ENCODE assay signal across 32 cellular contexts in the genomic region with DNA sequence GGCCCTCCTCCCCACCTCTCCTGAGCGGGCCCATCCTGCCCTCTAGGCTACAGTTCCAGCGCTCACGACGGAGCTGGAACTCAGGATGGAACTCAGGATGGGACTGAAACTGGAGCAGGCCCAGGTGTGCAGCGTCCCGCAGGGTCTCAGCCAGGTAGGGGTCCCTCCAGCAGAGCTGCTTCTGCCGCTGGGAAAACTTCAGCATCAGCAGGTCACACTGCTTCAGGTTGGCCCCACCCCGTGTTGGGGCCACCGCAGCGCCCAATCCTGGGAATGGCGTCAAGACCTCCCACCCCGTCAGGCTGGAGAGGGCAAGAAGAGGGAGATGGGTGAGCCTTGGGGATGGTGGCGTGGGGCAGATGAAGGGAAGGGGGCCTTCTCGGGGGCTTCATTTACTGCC.
"Had no signal": no experiment of that assay in that cellular context is flagged by ENCODE, and none has a peak within 500 bp of the region (broad histone marks: within the 10 kb centered on the region; RNA-seq: fewer than 3 reads in every experiment).

No MANE protein-coding gene starts in this region.

- DNase-seq: activated B cell treated with CpG ODN at 0.5 μM for 24 hours; activated CD4-positive, alpha-beta T cell treated with anti-CD3 and anti-CD28 coated beads for 48 hours; activated CD4-positive, alpha-beta T cell treated with anti-CD3 and anti-CD28 coated beads, Interleukin-2, amount 50 U/mL, for 1 hour; activated CD4-positive, alpha-beta T cell treated with anti-CD3 and anti-CD28 coated beads, Interleukin-2, amount 50 U/mL, for 48 hours; activated CD8-positive, alpha-beta memory T cell treated with anti-CD3 and anti-CD28 coated beads for 24 hours; activated CD8-positive, alpha-beta T cell treated with anti-CD3 and anti-CD28 coated beads for 36 hours; activated effector memory CD4-positive, alpha-beta T cell treated with anti-CD3 and anti-CD28 coated beads, Interleukin-2, amount 50 U/mL, for 16 hours; activated naive CD4-positive, alpha-beta T cell treated with anti-CD3 and anti-CD28 coated beads for 36 hours; activated naive CD8-positive, alpha-beta T cell treated with anti-CD3 and anti-CD28 coated beads for 36 hours; activated naive CD8-positive, alpha-beta T cell treated with anti-CD3 and anti-CD28 coated beads, Interleukin-2, amount 50 U/mL, for 24 hours; activated T-cell treated with anti-CD3 and anti-CD28 coated beads, Interleukin-2, amount 50 U/mL, for 1 hour; activated T-cell treated with anti-CD3 and anti-CD28 coated beads, Interleukin-2, amount 50 U/mL, for 48 hours; adrenal gland; amygdala; aorta; body of pancreas; central memory CD4-positive, alpha-beta T cell; cerebellar nuclear complex; colonic mucosa; effector CD8-positive, alpha-beta T cell; foreskin fibroblast; head of caudate nucleus; T-helper 1 cell; T-helper 17 cell; T1000; WERI-Rb-1 had no signal

- H3K27me3 ChIP-seq: adrenal gland, body of pancreas, colonic mucosa had no signal

- H3K4me3 ChIP-seq: adrenal gland, body of pancreas, colonic mucosa had no signal

- H3K9me3 ChIP-seq: adrenal gland, body of pancreas, colonic mucosa had no signal

- H3K4me3 Mint-ChIP-seq: activated B cell treated with CpG ODN at 0.5 μM for 24 hours; activated CD8-positive, alpha-beta T cell treated with anti-CD3 and anti-CD28 coated beads for 36 hours; activated naive CD4-positive, alpha-beta T cell treated with anti-CD3 and anti-CD28 coated beads for 36 hours; activated naive CD4-positive, alpha-beta T cell treated with anti-CD3 and anti-CD28 coated beads, Interleukin-2, amount 50 U/mL, for 24 hours; activated naive CD8-positive, alpha-beta T cell treated with anti-CD3 and anti-CD28 coated beads for 36 hours; activated naive CD8-positive, alpha-beta T cell treated with anti-CD3 and anti-CD28 coated beads, Interleukin-2, amount 50 U/mL, for 24 hours; activated T-helper 1 cell treated with anti-CD3 and anti-CD28 coated beads, Interleukin-12 subunit alpha, Interleukin-12 subunit beta, Interleukin-2, Interleukin-4 antibody, amounts not matched to agents 30 ng/mL and 10 ng/mL and 1 ng/mL, durations not matched to agents 14 hours and 24 hours and 36 hours; T-helper 17 cell; T-helper 2 cell treated with Interferon-gamma antibody and Interleukin-4, amounts not matched to agents 5 μg/mL and 100 μg/mL, for 36 hours had no signal

- H3K36me3 Mint-ChIP-seq: activated naive CD4-positive, alpha-beta T cell treated with anti-CD3 and anti-CD28 coated beads, Interleukin-2, amount 50 U/mL, for 24 hours; activated naive CD8-positive, alpha-beta T cell treated with anti-CD3 and anti-CD28 coated beads for 36 hours had no signal

- H3K27ac Mint-ChIP-seq: activated B cell treated with CpG ODN at 0.5 μM for 24 hours; activated CD8-positive, alpha-beta T cell treated with anti-CD3 and anti-CD28 coated beads for 36 hours; activated naive CD4-positive, alpha-beta T cell treated with anti-CD3 and anti-CD28 coated beads for 36 hours; activated naive CD4-positive, alpha-beta T cell treated with anti-CD3 and anti-CD28 coated beads, Interleukin-2, amount 50 U/mL, for 24 hours; activated naive CD8-positive, alpha-beta T cell treated with anti-CD3 and anti-CD28 coated beads for 36 hours; activated naive CD8-positive, alpha-beta T cell treated with anti-CD3 and anti-CD28 coated beads, Interleukin-2, amount 50 U/mL, for 24 hours; activated T-helper 1 cell treated with anti-CD3 and anti-CD28 coated beads, Interleukin-12 subunit alpha, Interleukin-12 subunit beta, Interleukin-2, Interleukin-4 antibody, amounts not matched to agents 30 ng/mL and 10 ng/mL and 1 ng/mL, durations not matched to agents 14 hours and 24 hours and 36 hours; activated T-helper 2 cell treated with anti-CD3 and anti-CD28 coated beads, Interferon-gamma antibody, Interleukin-2, Interleukin-4, amounts not matched to agents 10 μg/mL and 5 μg/mL and 100 μg/mL, durations not matched to agents 14 hours and 24 hours and 36 hours; T-helper 17 cell; T-helper 2 cell treated with Interferon-gamma antibody and Interleukin-4, amounts not matched to agents 5 μg/mL and 100 μg/mL, for 36 hours had no signal

- ATAC-seq: activated CD4-positive, CD25-positive, alpha-beta regulatory T cell treated with anti-CD3 and anti-CD28 coated beads, Interleukin-2, amount 50 U/mL, for 24 hours; activated CD8-positive, alpha-beta T cell treated with anti-CD3 and anti-CD28 coated beads for 36 hours; activated naive CD8-positive, alpha-beta T cell treated with anti-CD3 and anti-CD28 coated beads, Interleukin-2, amount 50 U/mL, for 24 hours; body of pancreas; T-helper 17 cell had no signal

- H3K36me3 ChIP-seq: adrenal gland, colonic mucosa, WERI-Rb-1 had no signal

- H3K27ac ChIP-seq: adrenal gland, body of pancreas, colonic mucosa, epithelial cell of prostate, WERI-Rb-1 had no signal

- H3K4me1 ChIP-seq: colonic mucosa had no signal

- H3K9me3 Mint-ChIP-seq: activated B cell treated with CpG ODN at 0.5 μM for 24 hours; activated naive CD4-positive, alpha-beta T cell treated with anti-CD3 and anti-CD28 coated beads for 36 hours; activated naive CD4-positive, alpha-beta T cell treated with anti-CD3 and anti-CD28 coated beads, Interleukin-2, amount 50 U/mL, for 24 hours; activated T-helper 2 cell treated with anti-CD3 and anti-CD28 coated beads, Interferon-gamma antibody, Interleukin-2, Interleukin-4, amounts not matched to agents 10 μg/mL and 5 μg/mL and 100 μg/mL, durations not matched to agents 14 hours and 24 hours and 36 hours had no signal
